8 cellular contexts compared by ENCODE assay signal in the genomic region with DNA sequence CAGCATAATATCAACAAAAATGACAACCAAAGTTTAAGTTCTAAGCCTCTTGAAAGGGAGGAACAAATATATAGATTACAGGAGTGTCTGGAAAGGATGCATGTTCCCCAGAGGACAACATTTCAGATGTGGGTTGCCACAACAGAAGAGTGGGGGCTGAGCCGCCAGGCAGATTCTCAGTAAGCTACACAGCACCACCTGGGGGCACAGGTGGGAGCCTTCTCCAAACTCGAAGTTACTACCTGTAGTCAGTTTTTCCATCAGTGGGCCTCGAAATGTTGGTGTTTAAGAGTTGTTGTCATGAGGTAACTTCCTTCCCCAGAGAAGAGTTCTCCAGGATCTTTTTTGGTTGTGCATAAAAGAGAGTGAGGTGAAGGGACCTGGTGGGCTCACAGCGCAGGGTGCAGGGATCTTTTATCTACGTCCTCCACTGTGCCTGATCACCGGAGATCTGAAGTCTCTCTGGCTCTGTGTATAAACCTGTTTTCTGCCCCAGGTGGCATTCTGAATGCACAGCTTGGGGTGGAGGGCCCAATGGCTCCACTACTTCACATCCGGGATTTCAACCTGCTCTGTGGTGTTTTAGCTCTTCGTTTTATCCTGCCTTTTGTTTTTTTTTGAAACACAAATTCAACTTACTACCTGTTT. TPM values are rescaled to one million over a fixed set of nuclear protein-coding genes. Genes with fewer than 3 reads are reported as not detected.
DNase-seq lines count a peak whose midpoint lies in the region; ATAC-seq and TF ChIP-seq lines count a peak whose summit lies in the region.

No MANE protein-coding gene starts in this region.

- peaks cover 3% of the 10 kb centered on the region for H3K4me1 Mint-ChIP-seq in mesothelial cell of epicardium

- 73% methylated on average over 8 of the region's 8 CpGs for WGBS in liver
- WGBS in thyroid gland, 2 donors, result 82 to 98% methylated on average over 6 to 8 of the region's 8 CpGs

- H3K4me1 ChIP-seq in liver (ENCODE audit: control insufficient read depth in 4 of 4, insufficient read depth in 4 of 4, low read length in 3 of 4) (peaks cover 2 to 50% (median 43%) of the 10 kb centered on the region in 4 donors), thyroid gland (no peaks in the 10 kb centered on the region)

- H3K4me3 ChIP-seq in liver (ENCODE audit: low read depth in 1 of 3, low read length in 3 of 3), result no peak overlapping the region
- no peak overlapping the region for H3K4me3 ChIP-seq in thyroid gland (replicated peaks in 1 of 3)

- H3K27me3 Mint-ChIP-seq in mesothelial cell of epicardium (ENCODE audit: low read depth), result no peaks in the 10 kb centered on the region

- H3K36me3 Mint-ChIP-seq in mesothelial cell of epicardium, result peaks cover 5% of the 10 kb centered on the region

- no peak overlapping the region for H3K27ac ChIP-seq in liver (ENCODE audit: low read depth in 1 of 2, low read length in 2 of 2)
- H3K27ac ChIP-seq in thyroid gland, result no peak overlapping the region

- H3K27me3 ChIP-seq in liver (ENCODE audit: control insufficient read depth in 4 of 4, insufficient read depth in 4 of 4, low read length in 3 of 4), result no peaks in the 10 kb centered on the region
- no peaks in the 10 kb centered on the region for H3K27me3 ChIP-seq in thyroid gland

- H3K9ac ChIP-seq in liver (ENCODE audit: low read depth in 1 of 2, low read length in 2 of 2), result no peak overlapping the region

- no peak overlapping the region for H3K4me3 Mint-ChIP-seq in mesothelial cell of epicardium

- no peak overlapping the region for H3K27ac Mint-ChIP-seq in mesothelial cell of epicardium

- ATAC-seq in GM18861 (IDR thresholded peaks at IDR 0.05; ENCODE audit: unreplicated experiment), result peak; percentile 40
- peak; percentile 47 for ATAC-seq in HG02852 (IDR thresholded peaks at IDR 0.05; ENCODE audit: unreplicated experiment)
- no peak for ATAC-seq in GM21786 (IDR thresholded peaks at IDR 0.05; ENCODE audit: unreplicated experiment)

- peak; percentile 66 to 84 for TF ChIP-seq RAD21 in liver (IDR thresholded peaks at IDR 0.05)

- TF ChIP-seq CTCF in liver (IDR thresholded peaks at IDR 0.05; ENCODE audit: low read depth, low read length, missing input control) (peak; percentile 41), mesothelial cell of epicardium (IDR thresholded peaks at IDR 0.05; ENCODE audit: unreplicated experiment) (no peak), thyroid gland (IDR thresholded peaks at IDR 0.05) (no peak)

- no peak for TF ChIP-seq POLR2A in thyroid gland (IDR thresholded peaks at IDR 0.05)

- intact Hi-C loops in thyroid gland (cut with DNase I), result no loop called here

- H3K36me3 ChIP-seq in liver (ENCODE audit: control insufficient read depth in 4 of 4, insufficient read depth in 3 of 4, low read depth in 1 of 4, low read length in 3 of 4) (peaks cover 0 to 6% (median 0%) of the 10 kb centered on the region in 4 donors), thyroid gland (no peaks in the 10 kb centered on the region)

- H3K9me3 ChIP-seq in liver (ENCODE audit: control insufficient read depth in 4 of 4, low read length in 3 of 4) (no peaks in the 10 kb centered on the region), thyroid gland (no peaks in the 10 kb centered on the region)

- H3K9me3 Mint-ChIP-seq in mesothelial cell of epicardium, result no peaks in the 10 kb centered on the region

- DNase-seq in activated CD4-positive, alpha-beta T cell treated with anti-CD3 and anti-CD28 coated beads for 48 hours, result peak; percentile 44
- DNase-seq in mesothelial cell of epicardium (ENCODE audit: low spot score in 2 of 2, unreplicated experiment in 2 of 2) (no peak), GF-D8 (lab: John Stamatoyannopoulos, UW) (no peak), thyroid gland (no peak)

TF ChIP-seq in liver, 16 proteins besides CTCF, POLR2A, EP300 and RAD21:
- TF ChIP-seq NR2F2 (IDR thresholded peaks at IDR 0.05) (no peak), TAF1 (conservative IDR thresholded peaks at IDR 0.05) (no peak)

RNA-seq across cellular contexts. Expression of a gene that starts 58.4 kb away (rescaled TPM):
- total RNA-seq in liver (1 to 10 TPM; 1.8 to 6.4 TPM), mesothelial cell of epicardium (4.2 to 4.5 TPM (median 4.4 TPM) in 3 replicates), thyroid gland (1 to 10 TPM; 5.4 to 9.3 (median 6.7) TPM)
- 1 to 10 TPM; 2.6 to 3.0 TPM for polyA plus RNA-seq in liver

RNA-seq across cellular contexts. Expression of a gene that starts 58.9 kb away (rescaled TPM):
- 1 to 10 TPM; 5.3 to 9.4 TPM for total RNA-seq in liver
- polyA plus RNA-seq in liver, result 1 to 10 TPM; 6.3 to 7.4 TPM
- total RNA-seq in mesothelial cell of epicardium, result 41.4 to 45.6 TPM (median 44.5 TPM) in 3 replicates
- 10 to 100 TPM; 11.3 to 27.5 (median 18.0) TPM for total RNA-seq in thyroid gland
